1 cellular context compared by ENCODE assay signal in genomic region chr4:107709916-107710315, GRCh38.
TF ChIP-seq lines count a peak whose summit lies in the region.

No MANE protein-coding gene starts in this region.

TF ChIP-seq in endothelial cell of umbilical vein, 7 proteins besides CTCF, POLR2A, EP300 and RAD21:
- TF ChIP-seq MAX (IDR thresholded peaks at IDR 0.05; ENCODE audit: insufficient read depth, insufficient read length) (no peak), FOS (IDR thresholded peaks at IDR 0.05; ENCODE audit: borderline replicate concordance, insufficient read depth, low read length) (peak; percentile 93), POLR2AphosphoS5 (IDR thresholded peaks at IDR 0.05; ENCODE audit: insufficient read depth, low read depth, low read length) (peak; percentile 60), JUN (IDR thresholded peaks at IDR 0.05; ENCODE audit: borderline replicate concordance, insufficient read depth, insufficient read length, low read depth) (peak; percentile 93), MYC (IDR thresholded peaks at IDR 0.05; ENCODE audit: low read depth, low read length) (no peak), EZH2 (IDR thresholded peaks at IDR 0.05; ENCODE audit: borderline replicate concordance, low read depth, low read length, severe bottlenecking) (no peak), GATA2 (IDR thresholded peaks at IDR 0.05; ENCODE audit: insufficient read depth, insufficient read length, low read depth, low read length) (peak; percentile 15)
